In genomic region chr9:88425538-88425950, GRCh38 we compare ENCODE assay signal across 13 cellular contexts. TPM values are rescaled to one million over a fixed set of nuclear protein-coding genes. Genes with fewer than 3 reads are reported as not detected.
A peak's percentile ranks its signal among the peaks of the same experiment; 100 is the strongest.
DNase-seq lines count a peak whose midpoint lies in the region; ATAC-seq and TF ChIP-seq lines count a peak whose summit lies in the region.
"Had no signal": no experiment of that assay in that cellular context is flagged by ENCODE, and none has a peak within 500 bp of the region (broad histone marks: within the 10 kb centered on the region; RNA-seq: fewer than 3 reads in every experiment).

No MANE protein-coding gene starts in this region.

- no peak overlapping the region for H3K27ac ChIP-seq in HCT116 (ENCODE audit: low read depth, low read length)
- H3K27ac ChIP-seq in adrenal gland = peak overlapping the region in 2 of 5 donors; percentile 58 to 59
- H3K27ac ChIP-seq in hepatocyte = peak overlapping the region; percentile 54
- peak overlapping the region; percentile 50 for H3K27ac ChIP-seq in smooth muscle cell (ENCODE audit: low read depth)
- H3K27ac ChIP-seq: SK-N-MC had no signal

- H3K9ac ChIP-seq in HCT116 (ENCODE audit: low read length) = no peak overlapping the region
- no peak overlapping the region for H3K9ac ChIP-seq in smooth muscle cell (ENCODE audit: low read depth)

- H3K4me1 ChIP-seq in HCT116 (ENCODE audit: control insufficient read depth in 1 of 2, insufficient read depth in 2 of 2, low read length in 2 of 2) (peaks cover 12 to 25% of the 10 kb centered on the region in 2 experiments), adrenal gland (replicated peaks in 1 of 2) (peaks cover 0 to 21% of the 10 kb centered on the region in 2 donors), hepatocyte (ENCODE audit: insufficient read depth) (peaks cover 9% of the 10 kb centered on the region), smooth muscle cell (ENCODE audit: low read depth) (peaks cover 17% of the 10 kb centered on the region)

- H3K79me2 ChIP-seq in HCT116 (ENCODE audit: insufficient read depth, low read length) (peaks cover 96% of the 10 kb centered on the region), hepatocyte (peaks cover 99% of the 10 kb centered on the region), smooth muscle cell (ENCODE audit: low read depth) (peaks cover 97% of the 10 kb centered on the region)

- H2AFZ ChIP-seq in HCT116 (ENCODE audit: low read depth, low read length, poor library complexity, severe bottlenecking) = no peak overlapping the region
- no peak overlapping the region for H2AFZ ChIP-seq in hepatocyte
- H2AFZ ChIP-seq in smooth muscle cell (ENCODE audit: low read depth) = no peak overlapping the region

- H3K36me3 ChIP-seq in HCT116 (ENCODE audit: control insufficient read depth in 1 of 2, insufficient read depth in 2 of 2, low read length in 2 of 2) (peaks cover 5 to 10% of the 10 kb centered on the region in 2 experiments; a peak in 2 of 4 replicates), adrenal gland (replicated peaks in 1 of 2) (peaks cover 0 to 4% of the 10 kb centered on the region in 2 donors), hepatocyte (replicated peaks; ENCODE audit: insufficient read depth, low read depth) (no peaks in the 10 kb centered on the region), smooth muscle cell (ENCODE audit: low read depth) (no peaks in the 10 kb centered on the region)

- WGBS in adrenal gland, 4 donors = 53 to 64% (median 62%) methylated on average over 10 of the region's 10 CpGs
- WGBS in hepatocyte (ENCODE audit: low lambda C conversion rate, missing lambda C conversion rate) = 66% methylated on average over 10 of the region's 10 CpGs
- 36% methylated on average over 10 of the region's 10 CpGs for WGBS in smooth muscle cell (ENCODE audit: low lambda C conversion rate)

- no peaks in the 10 kb centered on the region for H3K27me3 ChIP-seq in HCT116 (ENCODE audit: insufficient read depth, low read length)
- no peaks in the 10 kb centered on the region for H3K27me3 ChIP-seq in adrenal gland
- no peaks in the 10 kb centered on the region for H3K27me3 ChIP-seq in hepatocyte
- no peaks in the 10 kb centered on the region for H3K27me3 ChIP-seq in smooth muscle cell (ENCODE audit: low read depth)
- H3K27me3 ChIP-seq: dorsolateral prefrontal cortex had no signal

- peaks cover under 1 to 2% of the 10 kb centered on the region in 2 experiments; a peak in 2 of 4 replicates for H3K9me3 ChIP-seq in HCT116 (ENCODE audit: control insufficient read depth in 1 of 2, insufficient read depth in 1 of 2, low read depth in 1 of 2, low read length in 2 of 2)
- no peaks in the 10 kb centered on the region for H3K9me3 ChIP-seq in adrenal gland (replicated peaks in 1 of 3)
- no peaks in the 10 kb centered on the region for H3K9me3 ChIP-seq in hepatocyte (ENCODE audit: low read depth)
- no peaks in the 10 kb centered on the region for H3K9me3 ChIP-seq in smooth muscle cell (replicated peaks; ENCODE audit: low read depth)

- TF ChIP-seq RAD21 in HCT116 (IDR thresholded peaks at IDR 0.05; ENCODE audit: low read depth) = no peak

- peaks cover 8% of the 10 kb centered on the region; the same call in 1 of the 2 replicates for H4K20me1 ChIP-seq in HCT116 (ENCODE audit: insufficient read depth)
- peaks cover 48% of the 10 kb centered on the region for H4K20me1 ChIP-seq in hepatocyte (ENCODE audit: insufficient read depth, poor library complexity, severe bottlenecking)
- peaks cover 87% of the 10 kb centered on the region for H4K20me1 ChIP-seq in smooth muscle cell (ENCODE audit: low read depth)

- CTCF ChIA-PET in HCT116 (lab: Charles Lee) = interaction anchor here (0.7 kb wide), 1 partner anchor 235 kb away, joined by 3 read pairs; no protein-coding TSS in a partner anchor

- H3K4me3 ChIP-seq in HCT116 (replicated peaks in 1 of 2; ENCODE audit: low read depth in 1 of 2, low read length in 2 of 2) (no peak overlapping the region), adrenal gland (no peak overlapping the region), hepatocyte (no peak overlapping the region), smooth muscle cell (no peak overlapping the region)
- H3K4me3 ChIP-seq: dorsolateral prefrontal cortex, SK-N-MC had no signal

- DNase-seq in HCT116 (ENCODE audit: low read depth, low spot score) = no peak
- DNase-seq in adrenal gland = peak in 4 of 7 donors; percentile 28 to 47 (median 32)
- peak; percentile 12 for DNase-seq in hepatocyte (ENCODE audit: low spot score)
- no peak for DNase-seq in smooth muscle cell (lab: John Stamatoyannopoulos, UW; ENCODE audit: unreplicated experiment)
- DNase-seq in SK-N-DZ (ENCODE audit: low spot score) = no peak
- DNase-seq in middle frontal gyrus (ENCODE audit: extremely low spot score, low spot score) = no peak
- DNase-seq in hepatic stellate cell (ENCODE audit: low spot score) = no peak
- DNase-seq: activated CD8-positive, alpha-beta memory T cell treated with anti-CD3 and anti-CD28 coated beads, Interleukin-2, amount 50 U/mL, for 48 hours; CD8-positive, alpha-beta T cell; dorsolateral prefrontal cortex had no signal

- no peaks in the 10 kb centered on the region for H3K9me2 ChIP-seq in HCT116 (ENCODE audit: insufficient read depth)
- no peaks in the 10 kb centered on the region for H3K9me2 ChIP-seq in hepatocyte (replicated peaks; ENCODE audit: insufficient read depth)

- no TSS peak for BruUV-seq in HCT116 (replicated peaks; lab: Mats Ljungman, UMichigan)

- RAD21 ChIA-PET in HCT116 (lab: Charles Lee; ENCODE audit: low non-redundant PET in 1 of 2, low total read pairs in 2 of 2, uncharacterized antibody in 2 of 2, unreplicated experiment in 2 of 2) = no interaction called here

- no peak for TF ChIP-seq POLR2A in HCT116 (IDR thresholded peaks at IDR 0.05; ENCODE audit: borderline replicate concordance, extremely low read depth, insufficient read depth, insufficient read length)
- no peak for TF ChIP-seq POLR2A in adrenal gland (IDR thresholded peaks at IDR 0.05)

- intact Hi-C loops in HCT116 (cut with micrococcal nuclease) = no loop called here
- intact Hi-C loops in adrenal gland (cut with DNase I) = no loop called here

- TF ChIP-seq CTCF in HCT116 (IDR thresholded peaks at IDR 0.05 in 2 of 3, conservative IDR thresholded peaks at IDR 0.05 in 1 of 3; ENCODE audit: borderline replicate concordance in 1 of 3, insufficient read depth in 1 of 3, low read depth in 2 of 3, low read length in 2 of 3) (no peak), adrenal gland (IDR thresholded peaks at IDR 0.05) (no peak), hepatocyte (IDR thresholded peaks at IDR 0.05; ENCODE audit: poor library complexity) (no peak), smooth muscle cell (IDR thresholded peaks at IDR 0.05; ENCODE audit: borderline replicate concordance, insufficient read depth, poor library complexity, severe bottlenecking) (no peak)

- ATAC-seq in HCT116 = peak; percentile 47
- ATAC-seq in GM18907 (IDR thresholded peaks at IDR 0.05; ENCODE audit: unreplicated experiment) = no peak
- ATAC-seq: CD8-positive, alpha-beta T cell; natural killer cell treated with Interleukin-12 subunit alpha and Interleukin-12 subunit beta and Interleukin-15 and Interleukin-18, amount 100 ng/mL, for 72 hours had no signal

- H3F3A ChIP-seq in smooth muscle cell (ENCODE audit: low read depth) = no peaks in the 10 kb centered on the region

- peak overlapping the region; percentile 31 for H3K4me2 ChIP-seq in HCT116 (ENCODE audit: low read length)
- peak overlapping the region; percentile 24 for H3K4me2 ChIP-seq in hepatocyte
- peak overlapping the region; percentile 60 for H3K4me2 ChIP-seq in smooth muscle cell

- POLR2A ChIA-PET in HCT116 (lab: Charles Lee) = no interaction called here

TF ChIP-seq in HCT116, 20 proteins besides CTCF, POLR2A, EP300 and RAD21 (continues in another document):
- TF ChIP-seq, protein P1, sequence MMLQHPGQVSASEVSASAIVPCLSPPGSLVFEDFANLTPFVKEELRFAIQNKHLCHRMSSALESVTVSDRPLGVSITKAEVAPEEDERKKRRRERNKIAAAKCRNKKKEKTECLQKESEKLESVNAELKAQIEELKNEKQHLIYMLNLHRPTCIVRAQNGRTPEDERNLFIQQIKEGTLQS (IDR thresholded peaks at IDR 0.05) = no peak
- no peak for TF ChIP-seq ZNF274 (IDR thresholded peaks at IDR 0.05; ENCODE audit: low read depth, low read length)
- no peak; the same call in 1 of the 2 replicates for TF ChIP-seq FOSL1 (IDR thresholded peaks at IDR 0.05; ENCODE audit: low read depth)
- TF ChIP-seq, protein P2, sequence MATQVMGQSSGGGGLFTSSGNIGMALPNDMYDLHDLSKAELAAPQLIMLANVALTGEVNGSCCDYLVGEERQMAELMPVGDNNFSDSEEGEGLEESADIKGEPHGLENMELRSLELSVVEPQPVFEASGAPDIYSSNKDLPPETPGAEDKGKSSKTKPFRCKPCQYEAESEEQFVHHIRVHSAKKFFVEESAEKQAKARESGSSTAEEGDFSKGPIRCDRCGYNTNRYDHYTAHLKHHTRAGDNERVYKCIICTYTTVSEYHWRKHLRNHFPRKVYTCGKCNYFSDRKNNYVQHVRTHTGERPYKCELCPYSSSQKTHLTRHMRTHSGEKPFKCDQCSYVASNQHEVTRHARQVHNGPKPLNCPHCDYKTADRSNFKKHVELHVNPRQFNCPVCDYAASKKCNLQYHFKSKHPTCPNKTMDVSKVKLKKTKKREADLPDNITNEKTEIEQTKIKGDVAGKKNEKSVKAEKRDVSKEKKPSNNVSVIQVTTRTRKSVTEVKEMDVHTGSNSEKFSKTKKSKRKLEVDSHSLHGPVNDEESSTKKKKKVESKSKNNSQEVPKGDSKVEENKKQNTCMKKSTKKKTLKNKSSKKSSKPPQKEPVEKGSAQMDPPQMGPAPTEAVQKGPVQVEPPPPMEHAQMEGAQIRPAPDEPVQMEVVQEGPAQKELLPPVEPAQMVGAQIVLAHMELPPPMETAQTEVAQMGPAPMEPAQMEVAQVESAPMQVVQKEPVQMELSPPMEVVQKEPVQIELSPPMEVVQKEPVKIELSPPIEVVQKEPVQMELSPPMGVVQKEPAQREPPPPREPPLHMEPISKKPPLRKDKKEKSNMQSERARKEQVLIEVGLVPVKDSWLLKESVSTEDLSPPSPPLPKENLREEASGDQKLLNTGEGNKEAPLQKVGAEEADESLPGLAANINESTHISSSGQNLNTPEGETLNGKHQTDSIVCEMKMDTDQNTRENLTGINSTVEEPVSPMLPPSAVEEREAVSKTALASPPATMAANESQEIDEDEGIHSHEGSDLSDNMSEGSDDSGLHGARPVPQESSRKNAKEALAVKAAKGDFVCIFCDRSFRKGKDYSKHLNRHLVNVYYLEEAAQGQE (IDR thresholded peaks at IDR 0.05; ENCODE audit: low read depth) = no peak
- no peak for TF ChIP-seq ZFX (IDR thresholded peaks at IDR 0.05)
- TF ChIP-seq SRF (IDR thresholded peaks at IDR 0.05; ENCODE audit: low read depth) = no peak
- TF ChIP-seq CEBPB (IDR thresholded peaks at IDR 0.05; ENCODE audit: low read depth) = peak; percentile 77

RNA-seq across cellular contexts. Expression of gene SPIN1, which starts 37.3 kb away (rescaled TPM):
- total RNA-seq in HCT116 (2021; ENCODE audit: unreplicated experiment) (74.0 TPM), adrenal gland (10 to 100 TPM; 37.6 to 79.9 (median 59.7) TPM), hepatocyte (119 and 145 TPM in 2 replicates), smooth muscle cell (122 and 129 TPM in 2 replicates)
- 29.5 and 32.8 TPM in 2 replicates for polyA plus RNA-seq in HCT116 (2012)
- polyA plus RNA-seq in adrenal gland (10 to 100 TPM; 36.3 to 58.5 (median 55.0) TPM), hepatocyte (46.7 and 59.8 TPM in 2 replicates), smooth muscle cell (56.4 and 60.0 TPM in 2 replicates)
- 64.8 and 65.7 TPM in 2 replicates for polyA plus RNA-seq in SK-N-DZ (2014; cell fraction: cytosol; rRNA removed)
- 40.7 and 61.2 TPM in 2 replicates for polyA plus RNA-seq in SK-N-DZ (2014; cell fraction: nucleus; rRNA removed)

Comparison
In these comparisons a context has a peak if more than half of its experiments do, and no peak if none do; other contexts are left out.
1. DNase-seq: peak in adrenal gland (4 of 7) and hepatocyte (single experiment); none in HCT116 (single experiment), smooth muscle cell (single experiment), SK-N-DZ (single experiment), middle frontal gyrus (single experiment) and hepatic stellate cell (single experiment).
2. Peak in every context shown above with its lines, with median percentiles within 50 percentile points of each other: H3K4me2 ChIP-seq.